Comparison of ENCODE assay signal across 8 cellular contexts in the genomic region with DNA sequence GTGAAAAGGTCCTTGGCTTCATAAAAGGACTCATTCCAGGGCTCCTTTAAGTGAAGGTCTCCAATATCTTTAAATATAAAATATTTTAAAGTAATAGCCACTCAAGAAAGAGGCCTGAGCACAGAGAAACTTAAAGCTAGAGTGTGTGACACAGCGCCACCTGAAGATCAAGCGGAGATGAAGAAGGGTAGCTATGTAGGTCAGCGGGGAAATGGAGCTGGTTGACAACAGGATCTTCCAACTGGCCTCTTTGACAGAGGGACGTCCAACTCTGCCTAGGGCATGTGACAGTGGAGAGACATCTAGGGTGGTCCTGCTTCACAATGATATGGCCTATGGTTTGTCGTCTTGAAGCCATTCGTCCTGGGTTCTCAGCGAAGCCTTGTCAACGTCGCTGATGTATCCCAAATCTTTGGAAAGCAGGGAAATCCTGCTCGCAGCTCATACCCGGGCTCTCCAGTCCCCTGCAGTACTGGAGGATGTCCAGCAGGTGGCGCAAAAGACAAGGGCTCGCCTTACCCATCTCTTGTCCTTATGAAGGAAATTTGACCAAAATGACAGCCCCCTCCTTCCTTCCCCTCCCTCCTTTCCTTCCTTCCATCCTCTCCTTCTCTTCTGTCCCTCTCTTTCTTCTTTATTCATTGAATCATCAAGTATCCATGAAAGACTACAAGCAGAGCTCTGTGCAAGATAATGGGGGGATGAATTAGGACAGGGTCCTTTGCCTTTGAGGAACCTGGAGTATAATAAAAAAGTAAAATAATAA. TPM values are rescaled to one million over a fixed set of nuclear protein-coding genes. Genes with fewer than 3 reads are reported as not detected.
DNase-seq lines count a peak whose midpoint lies in the region; ATAC-seq and TF ChIP-seq lines count a peak whose summit lies in the region.

No MANE protein-coding gene starts in this region.

- peaks cover 0 to 1% of the 10 kb centered on the region in 2 donors for H3K27me3 Mint-ChIP-seq in CD4-positive, alpha-beta memory T cell
- H3K27me3 Mint-ChIP-seq in endothelial cell (ENCODE audit: unreplicated experiment) (peaks cover 2% of the 10 kb centered on the region), mesothelial cell of epicardium (ENCODE audit: low read depth) (peaks cover 6% of the 10 kb centered on the region)

- no peaks in the 10 kb centered on the region for H3K27me3 ChIP-seq in CD4-positive, alpha-beta memory T cell (ENCODE audit: insufficient read depth, low read length)

- ATAC-seq in GM21529 (IDR thresholded peaks at IDR 0.05; ENCODE audit: unreplicated experiment): peak; percentile 49
- no peak for ATAC-seq in GM18870 (IDR thresholded peaks at IDR 0.05; ENCODE audit: unreplicated experiment)

- H3K4me3 Mint-ChIP-seq in CD4-positive, alpha-beta memory T cell: no peak overlapping the region
- no peak overlapping the region for H3K4me3 Mint-ChIP-seq in endothelial cell (ENCODE audit: unreplicated experiment)
- H3K4me3 Mint-ChIP-seq in mesothelial cell of epicardium: no peak overlapping the region

- no peaks in the 10 kb centered on the region for H3K9me3 ChIP-seq in CD4-positive, alpha-beta memory T cell (ENCODE audit: control insufficient read depth in 1 of 2, low read length in 2 of 2)

- peak; percentile 37 to 49 (median 46) for DNase-seq in CD4-positive, alpha-beta memory T cell
- DNase-seq in NCI-H460 (ENCODE audit: extremely low read depth, low read depth) (peak; percentile 45), endothelial cell (ENCODE audit: low spot score) (peak; percentile 74), mesothelial cell of epicardium (ENCODE audit: low spot score in 2 of 2, unreplicated experiment in 2 of 2) (peak in 1 of 2 experiments; percentile 84)
- peak; percentile 11 to 50 for DNase-seq in activated CD8-positive, alpha-beta memory T cell treated with anti-CD3 and anti-CD28 coated beads for 1 hour (ENCODE audit: extremely low read depth in 1 of 2, low read depth in 1 of 2)
- DNase-seq in stimulated activated CD8-positive, alpha-beta memory T cell treated with anti-CD3 and anti-CD28 coated beads, Interleukin-7, amount 100 ng/mL, for 1 hour (ENCODE audit: low read depth in 2 of 2): peak; percentile 14 to 27

- POLR2A ChIA-PET in CD4-positive, alpha-beta memory T cell (lab: Charles Lee; ENCODE audit: partially characterized antibody): interaction anchor here (0.6 kb wide), 1 partner anchor 11 kb away, joined by 3 read pairs; no protein-coding TSS in a partner anchor

- H3K27ac Mint-ChIP-seq in CD4-positive, alpha-beta memory T cell: no peak overlapping the region
- H3K27ac Mint-ChIP-seq in endothelial cell (ENCODE audit: unreplicated experiment) (no peak overlapping the region), mesothelial cell of epicardium (no peak overlapping the region)

- CTCF ChIA-PET in CD4-positive, alpha-beta memory T cell (lab: Charles Lee; ENCODE audit: partially characterized antibody): interaction anchor here (0.5 to 5.0 kb wide), 28 partner anchors 10 to 737 kb away, joined by 3 to 70 read pairs (median 4); no protein-coding TSS in a partner anchor

- no peaks in the 10 kb centered on the region for H3K9me3 Mint-ChIP-seq in CD4-positive, alpha-beta memory T cell
- H3K9me3 Mint-ChIP-seq in endothelial cell (ENCODE audit: unreplicated experiment): no peaks in the 10 kb centered on the region
- no peaks in the 10 kb centered on the region for H3K9me3 Mint-ChIP-seq in mesothelial cell of epicardium

- H3K4me3 ChIP-seq in CD4-positive, alpha-beta memory T cell (ENCODE audit: low read length in 2 of 2): no peak overlapping the region

- no peak overlapping the region for H3K27ac ChIP-seq in CD4-positive, alpha-beta memory T cell (ENCODE audit: low read depth, low read length)

- H3K4me1 ChIP-seq in CD4-positive, alpha-beta memory T cell (ENCODE audit: insufficient read depth, low read length): no peaks in the 10 kb centered on the region

- H3K36me3 Mint-ChIP-seq in CD4-positive, alpha-beta memory T cell: no peaks in the 10 kb centered on the region
- H3K36me3 Mint-ChIP-seq in endothelial cell (ENCODE audit: low read depth, unreplicated experiment): no peaks in the 10 kb centered on the region
- H3K36me3 Mint-ChIP-seq in mesothelial cell of epicardium: no peaks in the 10 kb centered on the region

- intact Hi-C loops in CD4-positive, alpha-beta memory T cell (cut with micrococcal nuclease): loop anchor here (2.0 to 10.0 kb wide), 3 partner anchors 332 to 942 kb away; no protein-coding TSS in a partner anchor

- H3K4me1 Mint-ChIP-seq in CD4-positive, alpha-beta memory T cell: no peaks in the 10 kb centered on the region
- H3K4me1 Mint-ChIP-seq in endothelial cell (ENCODE audit: unreplicated experiment): no peaks in the 10 kb centered on the region
- H3K4me1 Mint-ChIP-seq in mesothelial cell of epicardium: peaks cover 8% of the 10 kb centered on the region

- TF ChIP-seq CTCF in endothelial cell (IDR thresholded peaks at IDR 0.05; ENCODE audit: unreplicated experiment): peak; percentile 95
- TF ChIP-seq CTCF in mesothelial cell of epicardium (IDR thresholded peaks at IDR 0.05; ENCODE audit: unreplicated experiment): peak; percentile 96

- no peaks in the 10 kb centered on the region for H3K36me3 ChIP-seq in CD4-positive, alpha-beta memory T cell (ENCODE audit: insufficient read depth, low read length)

RNA-seq across cellular contexts. Expression of a gene that starts 59.6 kb away (rescaled TPM):
- under 1 TPM; 0.03 to 0.06 TPM for total RNA-seq in CD4-positive, alpha-beta memory T cell
- under 1 TPM in 1 of 2 donors, not detected in 1; 0.29 TPM for polyA plus RNA-seq in CD4-positive, alpha-beta memory T cell
- 3.2 and 4.3 TPM in 2 replicates for total RNA-seq in NCI-H460 (2014; rRNA removed; shearing (Covaris generic))
- polyA plus RNA-seq in NCI-H460 (2014; cell fraction: nucleus; rRNA removed): 4.5 and 6.7 TPM in 2 replicates
- not detected for total RNA-seq in endothelial cell (ENCODE audit: unreplicated experiment)
- 13.4 to 14.6 TPM (median 13.7 TPM) in 3 replicates for total RNA-seq in mesothelial cell of epicardium
